ENCODE assay signal across 2 cellular contexts in genomic region chr10:31773749-31774148, GRCh38.
TF ChIP-seq lines count a peak whose summit lies in the region.

No MANE protein-coding gene starts in this region.

TF ChIP-seq in IMR-90, 13 proteins besides CTCF, POLR2A, EP300 and RAD21:
- TF ChIP-seq NFE2L2 (IDR thresholded peaks at IDR 0.05; ENCODE audit: low read depth, low read length): no peak
- no peak for TF ChIP-seq MAZ (IDR thresholded peaks at IDR 0.05; ENCODE audit: borderline replicate concordance, low read depth, low read length)
- TF ChIP-seq, protein P1, sequence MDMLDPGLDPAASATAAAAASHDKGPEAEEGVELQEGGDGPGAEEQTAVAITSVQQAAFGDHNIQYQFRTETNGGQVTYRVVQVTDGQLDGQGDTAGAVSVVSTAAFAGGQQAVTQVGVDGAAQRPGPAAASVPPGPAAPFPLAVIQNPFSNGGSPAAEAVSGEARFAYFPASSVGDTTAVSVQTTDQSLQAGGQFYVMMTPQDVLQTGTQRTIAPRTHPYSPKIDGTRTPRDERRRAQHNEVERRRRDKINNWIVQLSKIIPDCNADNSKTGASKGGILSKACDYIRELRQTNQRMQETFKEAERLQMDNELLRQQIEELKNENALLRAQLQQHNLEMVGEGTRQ (IDR thresholded peaks at IDR 0.05; ENCODE audit: low read depth, low read length): no peak
- no peak for TF ChIP-seq BHLHE40 (IDR thresholded peaks at IDR 0.05; ENCODE audit: low read depth, low read length)
- TF ChIP-seq RCOR1 (IDR thresholded peaks at IDR 0.05; ENCODE audit: insufficient replicate concordance, low read length): no peak
- TF ChIP-seq, protein P2, sequence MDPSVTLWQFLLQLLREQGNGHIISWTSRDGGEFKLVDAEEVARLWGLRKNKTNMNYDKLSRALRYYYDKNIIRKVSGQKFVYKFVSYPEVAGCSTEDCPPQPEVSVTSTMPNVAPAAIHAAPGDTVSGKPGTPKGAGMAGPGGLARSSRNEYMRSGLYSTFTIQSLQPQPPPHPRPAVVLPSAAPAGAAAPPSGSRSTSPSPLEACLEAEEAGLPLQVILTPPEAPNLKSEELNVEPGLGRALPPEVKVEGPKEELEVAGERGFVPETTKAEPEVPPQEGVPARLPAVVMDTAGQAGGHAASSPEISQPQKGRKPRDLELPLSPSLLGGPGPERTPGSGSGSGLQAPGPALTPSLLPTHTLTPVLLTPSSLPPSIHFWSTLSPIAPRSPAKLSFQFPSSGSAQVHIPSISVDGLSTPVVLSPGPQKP (IDR thresholded peaks at IDR 0.05; ENCODE audit: borderline replicate concordance, low read depth, low read length): no peak
- TF ChIP-seq CHD1 (IDR thresholded peaks at IDR 0.05; ENCODE audit: low read depth, low read length): no peak
- no peak for TF ChIP-seq FOS (IDR thresholded peaks at IDR 0.05; ENCODE audit: low read depth, low read length)
- no peak for TF ChIP-seq CEBPB (IDR thresholded peaks at IDR 0.05; ENCODE audit: low read depth, low read length)
- no peak for TF ChIP-seq MXI1 (IDR thresholded peaks at IDR 0.05; ENCODE audit: borderline replicate concordance, low read depth, low read length)

TF ChIP-seq in H1, 55 proteins besides CTCF, POLR2A, EP300 and RAD21:
- TF ChIP-seq SRF (IDR thresholded peaks at IDR 0.05; ENCODE audit: low read depth, low read length): no peak
- no peak for TF ChIP-seq TAF1 (IDR thresholded peaks at IDR 0.05; ENCODE audit: low read depth, low read length)
- no peak for TF ChIP-seq HDAC6 (IDR thresholded peaks at IDR 0.05; ENCODE audit: low read depth, low read length)
- no peak for TF ChIP-seq SP2 (IDR thresholded peaks at IDR 0.05; ENCODE audit: low read length)
- no peak for TF ChIP-seq POU5F1 (IDR thresholded peaks at IDR 0.05; ENCODE audit: low read depth, low read length)
- no peak for TF ChIP-seq ZNF274 (IDR thresholded peaks at IDR 0.05; ENCODE audit: borderline replicate concordance, extremely low read depth, low read length)
- no peak for TF ChIP-seq TCF12 (IDR thresholded peaks at IDR 0.05; ENCODE audit: low read depth, low read length)
- TF ChIP-seq GTF2F1 (IDR thresholded peaks at IDR 0.05; ENCODE audit: borderline replicate concordance, low read depth, low read length): no peak
- no peak for TF ChIP-seq RFX5 (IDR thresholded peaks at IDR 0.05; ENCODE audit: borderline replicate concordance, low read depth, low read length)
- no peak for TF ChIP-seq SUZ12 (IDR thresholded peaks at IDR 0.05; ENCODE audit: low read length)
- TF ChIP-seq RBBP5 (IDR thresholded peaks at IDR 0.05; ENCODE audit: borderline replicate concordance, low read depth, low read length): no peak
- TF ChIP-seq CHD2 (IDR thresholded peaks at IDR 0.05; ENCODE audit: low read length): no peak
- TF ChIP-seq, protein P3, sequence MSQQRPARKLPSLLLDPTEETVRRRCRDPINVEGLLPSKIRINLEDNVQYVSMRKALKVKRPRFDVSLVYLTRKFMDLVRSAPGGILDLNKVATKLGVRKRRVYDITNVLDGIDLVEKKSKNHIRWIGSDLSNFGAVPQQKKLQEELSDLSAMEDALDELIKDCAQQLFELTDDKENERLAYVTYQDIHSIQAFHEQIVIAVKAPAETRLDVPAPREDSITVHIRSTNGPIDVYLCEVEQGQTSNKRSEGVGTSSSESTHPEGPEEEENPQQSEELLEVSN (IDR thresholded peaks at IDR 0.05): no peak
- TF ChIP-seq TAF7 (optimal IDR thresholded peaks at IDR 0.05; ENCODE audit: borderline replicate concordance, low read depth, low read length): no peak
- no peak for TF ChIP-seq MAX (IDR thresholded peaks at IDR 0.05)
- TF ChIP-seq ATF2 (IDR thresholded peaks at IDR 0.05; ENCODE audit: low read length): no peak
- no peak for TF ChIP-seq CBX5 (IDR thresholded peaks at IDR 0.05; ENCODE audit: low read depth, low read length)
- TF ChIP-seq SIX5 (IDR thresholded peaks at IDR 0.05; ENCODE audit: low read depth, low read length): no peak
- no peak for TF ChIP-seq ASH2L (IDR thresholded peaks at IDR 0.05; ENCODE audit: low read length)
- TF ChIP-seq BRCA1 (IDR thresholded peaks at IDR 0.05; ENCODE audit: low read depth, low read length): no peak
